9 cellular contexts compared by ENCODE assay signal in the genomic region with DNA sequence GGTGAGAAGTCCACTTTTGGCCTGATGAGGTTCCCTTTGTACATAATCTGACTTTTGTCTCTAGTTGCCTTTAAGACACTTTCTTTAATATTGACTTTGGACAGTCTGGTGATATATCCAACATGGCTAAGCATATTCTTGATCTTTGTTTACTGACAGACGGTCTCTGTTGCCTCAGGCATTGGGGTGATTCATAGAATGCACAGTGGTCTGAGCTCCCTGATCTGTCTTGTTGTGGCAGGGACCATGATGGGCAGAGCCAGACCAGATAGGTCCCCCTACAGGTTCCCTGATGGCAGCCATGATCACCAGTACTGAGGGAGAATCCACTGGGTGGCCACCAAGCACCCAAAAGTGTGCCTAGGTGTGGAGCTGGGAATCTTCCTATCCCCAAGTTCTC.
"Had no signal": no experiment of that assay in that cellular context is flagged by ENCODE, and none has a peak within 500 bp of the region (broad histone marks: within the 10 kb centered on the region; RNA-seq: fewer than 3 reads in every experiment).

No MANE protein-coding gene starts in this region.

- DNase-seq: GOT3, H7, HFFc6, KG1 had no signal

- H3K4me1 ChIP-seq: HAP-1 had no signal

- H3K27ac Mint-ChIP-seq: HFFc6, IgD-negative memory B cell had no signal

- H3K27ac ChIP-seq: HL-60 had no signal

- H3K9me3 ChIP-seq: HAP-1 had no signal

- H3K4me1 Mint-ChIP-seq: IgD-negative memory B cell had no signal

- H3K4me3 ChIP-seq: HAP-1 had no signal

- H3K27me3 Mint-ChIP-seq: IgD-negative memory B cell had no signal

- H3K4me3 Mint-ChIP-seq: HFFc6 had no signal

- H3K36me3 ChIP-seq: HAP-1 had no signal

- H3K36me3 Mint-ChIP-seq: IgD-negative memory B cell had no signal

- ATAC-seq: HCT116, HepG2 had no signal
